12 cellular contexts compared by ENCODE assay signal in genomic region chr11:37504925-37505324, GRCh38.
DNase-seq lines count a peak whose midpoint lies in the region; ATAC-seq and TF ChIP-seq lines count a peak whose summit lies in the region.
"Had no signal": no experiment of that assay in that cellular context is flagged by ENCODE, and none has a peak within 500 bp of the region (broad histone marks: within the 10 kb centered on the region; RNA-seq: fewer than 3 reads in every experiment).

No MANE protein-coding gene starts in this region.

- peaks cover 1% of the 10 kb centered on the region for H3K9me3 Mint-ChIP-seq in endodermal cell

- peak overlapping the region in 1 of 4 donors; percentile 40 for H3K27ac ChIP-seq in Peyer's patch
- no peak overlapping the region for H3K27ac ChIP-seq in endodermal cell (ENCODE audit: low read depth, low read length)
- H3K27ac ChIP-seq: cardiac muscle cell, thyroid gland had no signal

- H3K36me3 Mint-ChIP-seq in endodermal cell (ENCODE audit: low read depth) = no peaks in the 10 kb centered on the region

- H3K4me1 Mint-ChIP-seq in endodermal cell = peaks cover 53% of the 10 kb centered on the region

- H3K27me3 Mint-ChIP-seq in endodermal cell (ENCODE audit: insufficient read depth) = peaks cover 16% of the 10 kb centered on the region

- no peak overlapping the region for H3K9ac ChIP-seq in endodermal cell (ENCODE audit: extremely low read depth, low read length, poor library complexity, severe bottlenecking)

- WGBS in endodermal cell (ENCODE audit: insufficient coverage in 1 of 2, insufficient read length in 1 of 2), 2 experiments = 84% methylated on average over 1 of the region's 3 CpGs; no CpG with 5 or more reads in 1 of the 2 experiments

- TF ChIP-seq POLR2A in Peyer's patch (IDR thresholded peaks at IDR 0.05) = no peak

- H3K27me3 ChIP-seq in Peyer's patch = no peaks in the 10 kb centered on the region
- peaks cover 8% of the 10 kb centered on the region for H3K27me3 ChIP-seq in endodermal cell (ENCODE audit: control insufficient read depth, insufficient read depth, low read length, poor library complexity, severe bottlenecking)
- H3K27me3 ChIP-seq: cardiac muscle cell, thyroid gland had no signal

- no peaks in the 10 kb centered on the region for H3K9me3 ChIP-seq in Peyer's patch
- no peaks in the 10 kb centered on the region for H3K9me3 ChIP-seq in endodermal cell (ENCODE audit: control insufficient read depth, low read length)
- H3K9me3 ChIP-seq: thyroid gland had no signal

- no peak overlapping the region for H3K27ac Mint-ChIP-seq in endodermal cell

- H3K4me3 Mint-ChIP-seq in endodermal cell = no peak overlapping the region

- H3K4me1 ChIP-seq in Peyer's patch = peaks cover 0 to 4% (median 0%) of the 10 kb centered on the region in 4 donors
- H3K4me1 ChIP-seq in endodermal cell (ENCODE audit: control insufficient read depth, insufficient read depth, low read length) = peaks cover 19% of the 10 kb centered on the region
- H3K4me1 ChIP-seq: thyroid gland had no signal

- DNase-seq in ELR (ENCODE audit: low read depth) (peak; percentile 98), Peyer's patch (peak in 2 of 3 donors; percentile 46 to 60), endodermal cell (no peak), non-pigmented ciliary epithelial cell (ENCODE audit: low read depth) (peak; percentile 90), NCI-H82 treated with DMSO at 0.1 percent for 48 hours (lab: John Stamatoyannopoulos, UW; ENCODE audit: unreplicated experiment) (no peak), UCSD-AML1 (lab: John Stamatoyannopoulos, UW; ENCODE audit: unreplicated experiment) (no peak), DMS79 (lab: John Stamatoyannopoulos, UW) (no peak)
- DNase-seq: activated T-cell treated with anti-CD3 and anti-CD28 coated beads for 4 hours, NCI-H1417 treated with DMSO at 0.1 percent for 48 hours, thyroid gland had no signal

- TF ChIP-seq CTCF in Peyer's patch (IDR thresholded peaks at IDR 0.05) = no peak
- TF ChIP-seq CTCF in endodermal cell (conservative IDR thresholded peaks at IDR 0.05) = no peak

- H3K36me3 ChIP-seq in Peyer's patch (no peaks in the 10 kb centered on the region), endodermal cell (ENCODE audit: control insufficient read depth, insufficient read depth, low read length) (no peaks in the 10 kb centered on the region)
- H3K36me3 ChIP-seq: cardiac muscle cell, thyroid gland had no signal

- H3K4me3 ChIP-seq in Peyer's patch = no peak overlapping the region
- H3K4me3 ChIP-seq in endodermal cell (ENCODE audit: low read length) = peak overlapping the region; percentile 2
- H3K4me3 ChIP-seq: cardiac muscle cell, thyroid gland had no signal

- ATAC-seq in HG03571 (IDR thresholded peaks at IDR 0.05; ENCODE audit: unreplicated experiment) = no peak

Comparison
In these comparisons a context has a peak if more than half of its experiments do, and no peak if none do; other contexts are left out.
1. DNase-seq: peak in ELR (single experiment), Peyer's patch (2 of 3) and non-pigmented ciliary epithelial cell (single experiment); none in endodermal cell (single experiment), NCI-H82 treated with DMSO at 0.1 percent for 48 hours (single experiment), UCSD-AML1 (single experiment) and DMS79 (single experiment).